In genomic region chr17:43219001-43219400, GRCh38 we compare ENCODE assay signal across 19 cellular contexts. TPM values are rescaled to one million over a fixed set of nuclear protein-coding genes. Genes with fewer than 3 reads are reported as not detected.
DNase-seq lines count a peak whose midpoint lies in the region; ATAC-seq and TF ChIP-seq lines count a peak whose summit lies in the region.
"Had no signal": no experiment of that assay in that cellular context is flagged by ENCODE, and none has a peak within 500 bp of the region (broad histone marks: within the 10 kb centered on the region; RNA-seq: fewer than 3 reads in every experiment).

No MANE protein-coding gene starts in this region.

- POLR2A ChIA-PET in activated CD8-positive, alpha-beta T cell treated with anti-CD3 and anti-CD28 coated beads for 36 hours (lab: Charles Lee): interaction anchor here (9.6 kb wide), 1 partner anchor 97 kb away, joined by 113 read pairs; no protein-coding TSS in a partner anchor

- no peaks in the 10 kb centered on the region for H3K9me3 ChIP-seq in lung (ENCODE audit: control insufficient read depth in 2 of 2, insufficient read depth in 1 of 2, low read length in 1 of 2)
- H3K9me3 ChIP-seq: Peyer's patch had no signal

- H3K27me3 ChIP-seq in lung (ENCODE audit: control insufficient read depth, insufficient read depth): no peaks in the 10 kb centered on the region
- H3K27me3 ChIP-seq: Peyer's patch had no signal

- H3K4me3 ChIP-seq in lung: no peak overlapping the region
- H3K4me3 ChIP-seq: Peyer's patch had no signal

- H3K27ac Mint-ChIP-seq in activated naive CD4-positive, alpha-beta T cell treated with anti-CD3 and anti-CD28 coated beads for 36 hours: peak overlapping the region; percentile 53
- peak overlapping the region; percentile 64 for H3K27ac Mint-ChIP-seq in activated CD8-positive, alpha-beta T cell treated with anti-CD3 and anti-CD28 coated beads for 36 hours
- H3K27ac Mint-ChIP-seq in stimulated activated memory B cell treated with anti-CD40 and anti-IgM and Interleukin-4, amounts not matched to agents 10 μg/mL and 1 μg/mL and 100 μg/mL, for 72 hours: peak overlapping the region; percentile 33

- peaks cover 0 to 22% of the 10 kb centered on the region in 2 donors for H3K36me3 ChIP-seq in lung (ENCODE audit: control insufficient read depth in 2 of 2, insufficient read depth in 2 of 2, low read length in 2 of 2)

- H3K4me3 Mint-ChIP-seq in activated naive CD4-positive, alpha-beta T cell treated with anti-CD3 and anti-CD28 coated beads for 36 hours: no peak overlapping the region
- no peak overlapping the region for H3K4me3 Mint-ChIP-seq in activated CD8-positive, alpha-beta T cell treated with anti-CD3 and anti-CD28 coated beads for 36 hours
- no peak overlapping the region for H3K4me3 Mint-ChIP-seq in stimulated activated memory B cell treated with anti-CD40 and anti-IgM and Interleukin-4, amounts not matched to agents 10 μg/mL and 1 μg/mL and 100 μg/mL, for 72 hours
- H3K4me3 Mint-ChIP-seq: H9 had no signal

- no peak for TF ChIP-seq CTCF in activated CD8-positive, alpha-beta T cell treated with anti-CD3 and anti-CD28 coated beads for 36 hours (IDR thresholded peaks at IDR 0.05)
- no peak for TF ChIP-seq CTCF in lung (IDR thresholded peaks at IDR 0.05; ENCODE audit: control extremely low read depth, extremely low read depth)

- H3K4me1 Mint-ChIP-seq in activated naive CD4-positive, alpha-beta T cell treated with anti-CD3 and anti-CD28 coated beads for 36 hours (ENCODE audit: low read depth): peaks cover 28% of the 10 kb centered on the region
- peaks cover 27% of the 10 kb centered on the region for H3K4me1 Mint-ChIP-seq in activated CD8-positive, alpha-beta T cell treated with anti-CD3 and anti-CD28 coated beads for 36 hours (ENCODE audit: low read depth)
- H3K4me1 Mint-ChIP-seq in stimulated activated memory B cell treated with anti-CD40 and anti-IgM and Interleukin-4, amounts not matched to agents 10 μg/mL and 1 μg/mL and 100 μg/mL, for 72 hours: peaks cover 18% of the 10 kb centered on the region

- H3K27me3 Mint-ChIP-seq in activated naive CD4-positive, alpha-beta T cell treated with anti-CD3 and anti-CD28 coated beads for 36 hours (ENCODE audit: low read depth): no peaks in the 10 kb centered on the region
- H3K27me3 Mint-ChIP-seq in activated CD8-positive, alpha-beta T cell treated with anti-CD3 and anti-CD28 coated beads for 36 hours: no peaks in the 10 kb centered on the region
- H3K27me3 Mint-ChIP-seq in stimulated activated memory B cell treated with anti-CD40 and anti-IgM and Interleukin-4, amounts not matched to agents 10 μg/mL and 1 μg/mL and 100 μg/mL, for 72 hours: no peaks in the 10 kb centered on the region

- H3K27ac ChIP-seq in lung (ENCODE audit: low read depth in 1 of 2, low read length in 1 of 2): no peak overlapping the region
- H3K27ac ChIP-seq: Peyer's patch had no signal

- no peak for DNase-seq in activated naive CD4-positive, alpha-beta T cell treated with anti-CD3 and anti-CD28 coated beads for 36 hours
- no peak for DNase-seq in activated naive CD4-positive, alpha-beta T cell treated with anti-CD3 and anti-CD28 coated beads, Interleukin-2, amount 50 U/mL, for 16 hours
- DNase-seq in activated CD8-positive, alpha-beta T cell treated with anti-CD3 and anti-CD28 coated beads for 36 hours: no peak
- peak; percentile 5 for DNase-seq in lung (ENCODE audit: low spot score)
- no peak for DNase-seq in NCI-H1048 (lab: John Stamatoyannopoulos, UW)
- no peak for DNase-seq in SIG-M5 treated with dmso at 0.1 percent for 504 hours (lab: John Stamatoyannopoulos, UW; ENCODE audit: unreplicated experiment)
- no peak for DNase-seq in stimulated activated CD4-positive, alpha-beta T cell treated with anti-CD3 and anti-CD28 coated beads, Interleukin-2, amount 100 ng/mL, for 48 hours
- DNase-seq: C1 segment of cervical spinal cord, COR-L47, DMS153, H9, IMR-90, NCI-H1417, NCI-H2029, NCI-H524, Peyer's patch had no signal

- WGBS in lung, 2 donors: 92 to 95% methylated on average over 2 of the region's 2 CpGs

- H3K36me3 Mint-ChIP-seq in activated naive CD4-positive, alpha-beta T cell treated with anti-CD3 and anti-CD28 coated beads for 36 hours (ENCODE audit: low read depth): peaks cover 16% of the 10 kb centered on the region
- peaks cover 21% of the 10 kb centered on the region for H3K36me3 Mint-ChIP-seq in activated CD8-positive, alpha-beta T cell treated with anti-CD3 and anti-CD28 coated beads for 36 hours (ENCODE audit: low read depth)
- H3K36me3 Mint-ChIP-seq in stimulated activated memory B cell treated with anti-CD40 and anti-IgM and Interleukin-4, amounts not matched to agents 10 μg/mL and 1 μg/mL and 100 μg/mL, for 72 hours: peaks cover 49% of the 10 kb centered on the region

- H3K9me3 Mint-ChIP-seq in activated naive CD4-positive, alpha-beta T cell treated with anti-CD3 and anti-CD28 coated beads for 36 hours: no peaks in the 10 kb centered on the region
- H3K9me3 Mint-ChIP-seq in activated CD8-positive, alpha-beta T cell treated with anti-CD3 and anti-CD28 coated beads for 36 hours: no peaks in the 10 kb centered on the region
- no peaks in the 10 kb centered on the region for H3K9me3 Mint-ChIP-seq in stimulated activated memory B cell treated with anti-CD40 and anti-IgM and Interleukin-4, amounts not matched to agents 10 μg/mL and 1 μg/mL and 100 μg/mL, for 72 hours
- H3K9me3 Mint-ChIP-seq: H9 had no signal

- H3K4me1 ChIP-seq in lung (ENCODE audit: control insufficient read depth in 2 of 2, insufficient read depth in 2 of 2, low read length in 2 of 2): peaks cover 0 to 2% of the 10 kb centered on the region in 2 donors
- H3K4me1 ChIP-seq: Peyer's patch had no signal

- intact Hi-C loops in activated naive CD4-positive, alpha-beta T cell treated with anti-CD3 and anti-CD28 coated beads for 36 hours (cut with micrococcal nuclease): no loop called here
- intact Hi-C loops in activated CD8-positive, alpha-beta T cell treated with anti-CD3 and anti-CD28 coated beads for 36 hours (cut with micrococcal nuclease): loop anchor here (10.0 kb wide), 1 partner anchor 204 kb away; no protein-coding TSS in a partner anchor

- CTCF ChIA-PET in activated naive CD4-positive, alpha-beta T cell treated with anti-CD3 and anti-CD28 coated beads for 36 hours (lab: Charles Lee): interaction anchor here (0.7 to 1.1 kb wide), 2 partner anchors 41 to 195 kb away, joined by 3 to 4 read pairs; no protein-coding TSS in a partner anchor
- CTCF ChIA-PET in activated CD8-positive, alpha-beta T cell treated with anti-CD3 and anti-CD28 coated beads for 36 hours (lab: Charles Lee): interaction anchor here (0.5 to 1.1 kb wide), 3 partner anchors 28 to 1864 kb away, joined by 3 to 5 read pairs (median 4); no protein-coding TSS in a partner anchor

- no peak for ATAC-seq in activated CD8-positive, alpha-beta T cell treated with anti-CD3 and anti-CD28 coated beads for 36 hours
- ATAC-seq in lung (ENCODE audit: insufficient read depth, low FRiP score): no peak
- no peak for ATAC-seq in stimulated activated memory B cell treated with anti-CD40 and anti-IgM and Interleukin-4, amounts not matched to agents 10 μg/mL and 1 μg/mL and 100 μg/mL, for 72 hours

RNA-seq across cellular contexts. Expression of gene TMEM106A, which starts 7.3 kb away (rescaled TPM):
- total RNA-seq in activated naive CD4-positive, alpha-beta T cell treated with anti-CD3 and anti-CD28 coated beads for 36 hours: 1 to 10 TPM; 5.8 to 7.1 TPM
- total RNA-seq in activated CD8-positive, alpha-beta T cell treated with anti-CD3 and anti-CD28 coated beads for 36 hours: 1 to 10 TPM; 9.2 to 9.8 TPM
- 10 to 100 TPM in 1 of 2 donors, 1 to 10 TPM in 1; 4.3 to 22.4 TPM for total RNA-seq in lung
- 10 to 100 TPM in 1 of 2 donors, 1 to 10 TPM in 1; 6.4 to 13.5 TPM for polyA plus RNA-seq in lung

RNA-seq across cellular contexts. Expression of gene CCDC200, which starts 9.4 kb away (rescaled TPM):
- total RNA-seq in activated naive CD4-positive, alpha-beta T cell treated with anti-CD3 and anti-CD28 coated beads for 36 hours: not detected
- not detected for total RNA-seq in activated CD8-positive, alpha-beta T cell treated with anti-CD3 and anti-CD28 coated beads for 36 hours
- 1 to 10 TPM in 1 of 2 donors, not detected in 1; 1.4 TPM for total RNA-seq in lung
- under 1 TPM; 0.14 to 0.31 TPM for polyA plus RNA-seq in lung
- total RNA-seq: A172, H9, IMR-90, LHCN-M2 had no signal
- polyA plus RNA-seq: IMR-90 had no signal

RNA-seq across cellular contexts. Expression of gene RNU2-1, which starts 14.8 kb away (rescaled TPM):
- 1,000 to 10,000 TPM; 6,253 to 7,820 TPM for total RNA-seq in activated naive CD4-positive, alpha-beta T cell treated with anti-CD3 and anti-CD28 coated beads for 36 hours
- total RNA-seq in activated CD8-positive, alpha-beta T cell treated with anti-CD3 and anti-CD28 coated beads for 36 hours: 1,000 to 10,000 TPM; 3,772 to 4,070 TPM
- total RNA-seq in lung: 1,000 to 10,000 TPM in 1 of 2 donors, not detected in 1; 5,157 TPM
- polyA plus RNA-seq in lung: not detected
- total RNA-seq: A172, IMR-90, LHCN-M2, Peyer's patch had no signal
- polyA plus RNA-seq: IMR-90 had no signal

RNA-seq across cellular contexts. Expression of gene NBR1, which starts 48.0 kb away (rescaled TPM):
- total RNA-seq in activated naive CD4-positive, alpha-beta T cell treated with anti-CD3 and anti-CD28 coated beads for 36 hours: 10 to 100 TPM; 62.1 to 66.8 TPM
- total RNA-seq in activated CD8-positive, alpha-beta T cell treated with anti-CD3 and anti-CD28 coated beads for 36 hours: 10 to 100 TPM; 45.6 to 46.5 TPM
- total RNA-seq in lung: 100 to 1,000 TPM in 1 of 2 donors, 10 to 100 TPM in 1; 59.4 to 127 TPM
- 10 to 100 TPM; 25.5 to 41.3 TPM for polyA plus RNA-seq in lung
